Comparison of ENCODE assay signal across 20 cellular contexts in genomic region chr3:72906154-72906553, GRCh38.
"Had no signal": no experiment of that assay in that cellular context is flagged by ENCODE, and none has a peak within 500 bp of the region (broad histone marks: within the 10 kb centered on the region; RNA-seq: fewer than 3 reads in every experiment).

No MANE protein-coding gene starts in this region.

- DNase-seq: colonic mucosa; dermis blood vessel endothelial cell; esophagus squamous epithelium; glutamatergic neuron; kidney; left cardiac atrium; left ventricle myocardium superior; mesendoderm; naive B cell; nephron progenitor cell; posterior cingulate gyrus; spleen; stimulated activated CD4-positive, alpha-beta T cell treated with anti-CD3 and anti-CD28 coated beads, Interleukin-15, amount 100 ng/mL, for 24 hours; stimulated activated CD4-positive, alpha-beta T cell treated with anti-CD3 and anti-CD28 coated beads, Interleukin-1b, Interleukin-23, amount 100 ng/mL, for 48 hours; stimulated activated CD4-positive, alpha-beta T cell treated with anti-CD3 and anti-CD28 coated beads, Interleukin-4, amount 100 ng/mL, for 24 hours; trophoblast cell had no signal

- H3K27ac Mint-ChIP-seq: naive B cell; nephron progenitor cell; stimulated activated memory B cell treated with anti-CD40 and anti-IgM and Interleukin-4, amounts not matched to agents 10 μg/mL and 1 μg/mL and 100 μg/mL, for 72 hours; stimulated activated naive CD8-positive, alpha-beta T cell treated with anti-CD3 and anti-CD28 coated beads, Interleukin-15, Interleukin-2, amounts not matched to agents 100 ng/mL and 50 ng/mL, for 24 hours had no signal

- H3K27me3 Mint-ChIP-seq: stimulated activated naive CD8-positive, alpha-beta T cell treated with anti-CD3 and anti-CD28 coated beads, Interleukin-15, Interleukin-2, amounts not matched to agents 100 ng/mL and 50 ng/mL, for 24 hours had no signal

- H3K36me3 Mint-ChIP-seq: stimulated activated memory B cell treated with anti-CD40 and anti-IgM and Interleukin-4, amounts not matched to agents 10 μg/mL and 1 μg/mL and 100 μg/mL, for 72 hours had no signal

- H3K36me3 ChIP-seq: colonic mucosa, esophagus squamous epithelium, gastroesophageal sphincter, spleen had no signal

- H3K4me3 ChIP-seq: colonic mucosa, esophagus squamous epithelium, gastroesophageal sphincter, lung, spleen had no signal

- H3K4me1 ChIP-seq: colonic mucosa, spleen had no signal

- H3K4me1 Mint-ChIP-seq: naive B cell; stimulated activated memory B cell treated with anti-CD40 and anti-IgM and Interleukin-4, amounts not matched to agents 10 μg/mL and 1 μg/mL and 100 μg/mL, for 72 hours had no signal

- H3K9me3 ChIP-seq: colonic mucosa, esophagus squamous epithelium, gastroesophageal sphincter, spleen had no signal

- H3K9me3 Mint-ChIP-seq: stimulated activated memory B cell treated with anti-CD40 and anti-IgM and Interleukin-4, amounts not matched to agents 10 μg/mL and 1 μg/mL and 100 μg/mL, for 72 hours; stimulated activated naive CD8-positive, alpha-beta T cell treated with anti-CD3 and anti-CD28 coated beads, Interleukin-15, Interleukin-2, amounts not matched to agents 100 ng/mL and 50 ng/mL, for 24 hours had no signal

- H3K27ac ChIP-seq: colonic mucosa, spleen had no signal

- H3K27me3 ChIP-seq: colonic mucosa, esophagus squamous epithelium, gastroesophageal sphincter, spleen had no signal

- H3K4me3 Mint-ChIP-seq: nephron progenitor cell; stimulated activated memory B cell treated with anti-CD40 and anti-IgM and Interleukin-4, amounts not matched to agents 10 μg/mL and 1 μg/mL and 100 μg/mL, for 72 hours; stimulated activated naive CD8-positive, alpha-beta T cell treated with anti-CD3 and anti-CD28 coated beads, Interleukin-15, Interleukin-2, amounts not matched to agents 100 ng/mL and 50 ng/mL, for 24 hours had no signal

- ATAC-seq: gastroesophageal sphincter; left ventricle myocardium superior; stimulated activated memory B cell treated with anti-CD40 and anti-IgM and Interleukin-4, amounts not matched to agents 10 μg/mL and 1 μg/mL and 100 μg/mL, for 72 hours had no signal
